9 cellular contexts compared by ENCODE assay signal in genomic region chr10:104076743-104077160, GRCh38. TPM values are rescaled to one million over a fixed set of nuclear protein-coding genes. Genes with fewer than 3 reads are reported as not detected.
A peak's percentile ranks its signal among the peaks of the same experiment; 100 is the strongest.
DNase-seq lines count a peak whose midpoint lies in the region; ATAC-seq and TF ChIP-seq lines count a peak whose summit lies in the region.
"Had no signal": no experiment of that assay in that cellular context is flagged by ENCODE, and none has a peak within 500 bp of the region (broad histone marks: within the 10 kb centered on the region; RNA-seq: fewer than 3 reads in every experiment).

No MANE protein-coding gene starts in this region.

- H3K4me1 ChIP-seq in CD8-positive, alpha-beta T cell (ENCODE audit: insufficient read depth, low read length) = no peaks in the 10 kb centered on the region

- no peak overlapping the region for H3K27ac Mint-ChIP-seq in CD8-positive, alpha-beta T cell
- H3K27ac Mint-ChIP-seq: stimulated activated naive B cell treated with anti-CD40 and anti-IgM and Interleukin-4, amounts not matched to agents 10 μg/mL and 1 μg/mL and 100 μg/mL, for 72 hours had no signal

- no peaks in the 10 kb centered on the region for H3K9me3 Mint-ChIP-seq in CD8-positive, alpha-beta T cell
- H3K9me3 Mint-ChIP-seq: stimulated activated naive B cell treated with anti-CD40 and anti-IgM and Interleukin-4, amounts not matched to agents 10 μg/mL and 1 μg/mL and 100 μg/mL, for 72 hours had no signal

- H3K4me3 Mint-ChIP-seq in CD8-positive, alpha-beta T cell = no peak overlapping the region
- H3K4me3 Mint-ChIP-seq: stimulated activated naive B cell treated with anti-CD40 and anti-IgM and Interleukin-4, amounts not matched to agents 10 μg/mL and 1 μg/mL and 100 μg/mL, for 72 hours had no signal

- H3K36me3 Mint-ChIP-seq in CD8-positive, alpha-beta T cell = no peaks in the 10 kb centered on the region
- H3K36me3 Mint-ChIP-seq: stimulated activated naive B cell treated with anti-CD40 and anti-IgM and Interleukin-4, amounts not matched to agents 10 μg/mL and 1 μg/mL and 100 μg/mL, for 72 hours had no signal

- DNase-seq in NCI-H1105 (lab: John Stamatoyannopoulos, UW) (peak; percentile 70), amygdala (lab: John Stamatoyannopoulos, UW) (peak in 41 of 56 donors; percentile 4 to 77 (median 32)), iPS DF 19.7 (ENCODE audit: low read depth, low spot score) (peak; percentile 61), substantia nigra (lab: John Stamatoyannopoulos, UW) (peak in 42 of 49 donors; percentile 6 to 73 (median 50)), activated T-cell treated with anti-CD3 and anti-CD28 coated beads for 4 hours (no peak)
- DNase-seq in CD8-positive, alpha-beta T cell = no peak
- DNase-seq: stimulated activated naive B cell treated with anti-CD40 and anti-IgM and Interleukin-4, amounts not matched to agents 10 μg/mL and 1 μg/mL and 100 μg/mL, for 72 hours had no signal

- POLR2A ChIA-PET in CD8-positive, alpha-beta T cell (lab: Charles Lee) = no interaction called here

- no peaks in the 10 kb centered on the region for H3K9me3 ChIP-seq in CD8-positive, alpha-beta T cell (ENCODE audit: low read length)

- no peaks in the 10 kb centered on the region for H3K27me3 ChIP-seq in CD8-positive, alpha-beta T cell (ENCODE audit: insufficient read depth, low read length)

- CTCF ChIA-PET in CD8-positive, alpha-beta T cell (lab: Charles Lee) = no interaction called here

- ATAC-seq in HG02610 (IDR thresholded peaks at IDR 0.05; ENCODE audit: unreplicated experiment) = no peak
- no peak for ATAC-seq in CD8-positive, alpha-beta T cell
- ATAC-seq: K562; stimulated activated naive B cell treated with anti-CD40 and anti-IgM and Interleukin-4, amounts not matched to agents 10 μg/mL and 1 μg/mL and 100 μg/mL, for 72 hours had no signal

- intact Hi-C loops in CD8-positive, alpha-beta T cell (cut with DNase I, micrococcal nuclease) = no loop called here

- no peaks in the 10 kb centered on the region for H3K27me3 Mint-ChIP-seq in CD8-positive, alpha-beta T cell (ENCODE audit: low read depth)

- TF ChIP-seq CTCF in CD8-positive, alpha-beta T cell (IDR thresholded peaks at IDR 0.05) = no peak

- H3K36me3 ChIP-seq in CD8-positive, alpha-beta T cell (ENCODE audit: insufficient read depth, low read length) = no peaks in the 10 kb centered on the region

- H3K27ac ChIP-seq in substantia nigra (ENCODE audit: low read depth, low read length, poor library complexity, severe bottlenecking) = peak overlapping the region; percentile 78
- no peak overlapping the region for H3K27ac ChIP-seq in CD8-positive, alpha-beta T cell (ENCODE audit: low read depth, low read length)

- H3K4me3 ChIP-seq in CD8-positive, alpha-beta T cell (ENCODE audit: low read depth, low read length) = no peak overlapping the region
- H3K4me3 ChIP-seq: K562 had no signal

- no peaks in the 10 kb centered on the region for H3K4me1 Mint-ChIP-seq in CD8-positive, alpha-beta T cell (ENCODE audit: low read depth)
- H3K4me1 Mint-ChIP-seq: stimulated activated naive B cell treated with anti-CD40 and anti-IgM and Interleukin-4, amounts not matched to agents 10 μg/mL and 1 μg/mL and 100 μg/mL, for 72 hours had no signal

RNA-seq across cellular contexts. Expression of gene COL17A1, which starts 8.9 kb away (rescaled TPM):
- total RNA-seq in CD8-positive, alpha-beta T cell = not detected
- total RNA-seq: K562 had no signal

RNA-seq across cellular contexts. Expression of gene SFR1, which starts 45.2 kb away (rescaled TPM):
- total RNA-seq in CD8-positive, alpha-beta T cell = 1 to 10 TPM; 6.2 to 6.8 TPM

Comparison
In these comparisons a context has a peak if more than half of its experiments do, and no peak if none do; other contexts are left out.
1. DNase-seq: peak in NCI-H1105 (single experiment), amygdala (41 of 56), iPS DF 19.7 (single experiment) and substantia nigra (42 of 49); none in activated T-cell treated with anti-CD3 and anti-CD28 coated beads for 4 hours (single experiment) and CD8-positive, alpha-beta T cell (0 of 7).